Comparison of ENCODE assay signal across 23 cellular contexts in genomic region chr6:125707615-125708243, GRCh38. TPM values are rescaled to one million over a fixed set of nuclear protein-coding genes. Genes with fewer than 3 reads are reported as not detected.
A peak's percentile ranks its signal among the peaks of the same experiment; 100 is the strongest.
DNase-seq lines count a peak whose midpoint lies in the region; ATAC-seq, FAIRE-seq and TF ChIP-seq lines count a peak whose summit lies in the region.
"Had no signal": no experiment of that assay in that cellular context is flagged by ENCODE, and none has a peak within 500 bp of the region (broad histone marks: within the 10 kb centered on the region; RNA-seq: fewer than 3 reads in every experiment).

No MANE protein-coding gene starts in this region.

- peak overlapping the region; percentile 33 for H3K4me3 ChIP-seq in HUES48 (ENCODE audit: low read depth, low read length)
- peak overlapping the region in 1 of 4 experiments; percentile 4; a peak in 1 of 8 replicates for H3K4me3 ChIP-seq in H1 (ENCODE audit: extremely low read depth in 1 of 4, insufficient read depth in 2 of 4, low read depth in 3 of 4, low read length in 4 of 4)
- peak overlapping the region; percentile 26 for H3K4me3 ChIP-seq in iPS-18a (ENCODE audit: low read length)
- no peak overlapping the region for H3K4me3 ChIP-seq in H7 (ENCODE audit: insufficient read depth, low read depth, low read length)
- H3K4me3 ChIP-seq: A549, BLaER1, K562 had no signal

- peak overlapping the region; percentile 11 for H3K4ac ChIP-seq in H1 (replicated peaks; ENCODE audit: insufficient read length, low read depth, low read length)

- peak overlapping the region; percentile 82 for H3K27ac ChIP-seq in HUES48 (ENCODE audit: low read depth, low read length)
- H3K27ac ChIP-seq in H1 (ENCODE audit: low read depth, low read length) = no peak overlapping the region
- peak overlapping the region; percentile 65 for H3K27ac ChIP-seq in iPS-18a (ENCODE audit: low read length)
- H3K27ac ChIP-seq: 22Rv1, A549, BLaER1 had no signal

- DNase-seq in ELF-1 (ENCODE audit: low read depth, low spot score) (peak; percentile 16), H1 (ENCODE audit: low read depth in 1 of 2, low spot score in 2 of 2) (no peak), H7 (no peak), T-helper 2 cell (no peak)
- DNase-seq: CD4-positive, alpha-beta memory T cell; DMS153; DMS79 treated with DMSO at 0.1 percent for 48 hours; HFFc6; IMR-90 had no signal

- CTCF ChIA-PET in H1 (lab: Charles Lee; ENCODE audit: partially characterized antibody) = no interaction called here

- H3K79me1 ChIP-seq in H1 (ENCODE audit: low read depth, low read length) = no peaks in the 10 kb centered on the region

- no peak overlapping the region for H3K14ac ChIP-seq in H1 (ENCODE audit: insufficient read length)

- no peak for ATAC-seq in HG03280 (IDR thresholded peaks at IDR 0.05; ENCODE audit: unreplicated experiment)
- no peak for ATAC-seq in GM19351 (IDR thresholded peaks at IDR 0.05; ENCODE audit: unreplicated experiment)
- ATAC-seq: A549, HCT116, K562 had no signal

- H3K4me1 ChIP-seq in HUES48 (ENCODE audit: control insufficient read depth, insufficient read depth, low read length) (peaks cover 28% of the 10 kb centered on the region), H1 (replicated peaks in 1 of 4; ENCODE audit: control insufficient read depth in 3 of 4, insufficient read depth in 4 of 4, low read length in 3 of 4) (peaks cover 0 to 8% (median 2%) of the 10 kb centered on the region in 4 experiments; a peak in 2 of 7 replicates), iPS-18a (ENCODE audit: control insufficient read depth, low read depth, low read length) (peaks cover 15% of the 10 kb centered on the region)
- H3K4me1 ChIP-seq: A549, BLaER1 had no signal

- POLR2A ChIA-PET in H1 (lab: Charles Lee; ENCODE audit: partially characterized antibody) = interaction anchor here (0.6 kb wide), 1 partner anchor 14 kb away, joined by 3 read pairs; no protein-coding TSS in a partner anchor

- H4K5ac ChIP-seq in H1 (ENCODE audit: insufficient read length, low read depth, low read length) = peak overlapping the region; percentile 89

- H3K79me2 ChIP-seq in H1 (ENCODE audit: control insufficient read depth in 1 of 2, insufficient read depth in 2 of 2, low read length in 2 of 2) = peaks cover 0 to 16% of the 10 kb centered on the region in 2 experiments; a peak in 2 of 4 replicates

- no peak overlapping the region for H2BK12ac ChIP-seq in H1 (ENCODE audit: low read depth, low read length)

- H2BK15ac ChIP-seq in H1 (ENCODE audit: low read length) = no peak overlapping the region

- H3K36me3 ChIP-seq in HUES48 (ENCODE audit: control insufficient read depth, insufficient read depth, low read length) (peaks cover 5% of the 10 kb centered on the region), H1 (ENCODE audit: control insufficient read depth in 2 of 4, insufficient read depth in 4 of 4, low read length in 3 of 4) (peaks cover 0 to 9% (median 2%) of the 10 kb centered on the region in 4 experiments; a peak in 3 of 8 replicates), iPS-18a (ENCODE audit: control insufficient read depth, low read depth, low read length) (no peaks in the 10 kb centered on the region), H7 (replicated peaks; ENCODE audit: control insufficient read depth, insufficient read depth, low read length) (peaks cover 3% of the 10 kb centered on the region)
- H3K36me3 ChIP-seq: BLaER1 had no signal

- no peak for TF ChIP-seq RAD21 in H1 (IDR thresholded peaks at IDR 0.05 in 1 of 2, conservative IDR thresholded peaks at IDR 0.05 in 1 of 2; ENCODE audit: low read depth in 2 of 2, low read length in 2 of 2)

- peak overlapping the region; percentile 96 for H2BK120ac ChIP-seq in H1 (replicated peaks; ENCODE audit: low read depth, low read length)

- peak overlapping the region in 1 of 2 experiments; percentile 27; a peak in 2 of 4 replicates for H3K4me2 ChIP-seq in H1 (ENCODE audit: insufficient read depth in 1 of 2, low read depth in 2 of 2, low read length in 2 of 2)
- H3K4me2 ChIP-seq: A549, BLaER1 had no signal

- peak overlapping the region; percentile 41; the same call in 1 of the 2 replicates for H2BK5ac ChIP-seq in H1 (ENCODE audit: low read depth, low read length)

- H3K9me3 ChIP-seq in HUES48 (ENCODE audit: control insufficient read depth, insufficient read depth, low read length) (peaks cover 18% of the 10 kb centered on the region), H1 (ENCODE audit: insufficient read depth in 2 of 2, low read depth in 1 of 2, low read length in 1 of 2) (peaks cover 7 to 17% of the 10 kb centered on the region in 2 experiments), iPS-18a (ENCODE audit: control insufficient read depth, low read depth, low read length) (peaks cover 18% of the 10 kb centered on the region)
- H3K9me3 ChIP-seq: A549 had no signal

- no peaks in the 10 kb centered on the region for H4K20me1 ChIP-seq in H1 (replicated peaks in 1 of 2; ENCODE audit: control insufficient read depth in 1 of 2, insufficient read depth in 2 of 2, low read length in 2 of 2)
- H4K20me1 ChIP-seq: BLaER1 had no signal

- H3K27me3 ChIP-seq in HUES48 (ENCODE audit: control insufficient read depth, insufficient read depth, low read length) (no peaks in the 10 kb centered on the region), H1 (replicated peaks in 1 of 4; ENCODE audit: control insufficient read depth in 3 of 4, extremely low read depth in 1 of 4, insufficient read depth in 3 of 4, low read length in 3 of 4) (no peaks in the 10 kb centered on the region), iPS-18a (ENCODE audit: control insufficient read depth, insufficient read depth, low read length) (no peaks in the 10 kb centered on the region), H7 (ENCODE audit: control insufficient read depth, insufficient read depth, low read length) (no peaks in the 10 kb centered on the region)
- H3K27me3 ChIP-seq: BLaER1 had no signal

- TF ChIP-seq EP300 in H1 (IDR thresholded peaks at IDR 0.05; ENCODE audit: borderline replicate concordance in 1 of 2, low read depth in 2 of 2, low read length in 2 of 2) = no peak

- peak overlapping the region; percentile 1 for H3K56ac ChIP-seq in H1 (replicated peaks; ENCODE audit: insufficient read length, low read depth, low read length)

- H4K91ac ChIP-seq in H1 (replicated peaks; ENCODE audit: insufficient read length, low read length) = peak overlapping the region; percentile 32

- no peak for TF ChIP-seq POLR2A in H1 (IDR thresholded peaks at IDR 0.05; ENCODE audit: control extremely low read depth in 1 of 2, low read depth in 2 of 2, low read length in 2 of 2)

- H2BK20ac ChIP-seq in H1 (ENCODE audit: low read length) = no peak overlapping the region; the same call in 1 of the 2 replicates

- H3K23me2 ChIP-seq in H1 (ENCODE audit: low read depth, low read length) = no peaks in the 10 kb centered on the region

- TF ChIP-seq CTCF in H1 (IDR thresholded peaks at IDR 0.05; ENCODE audit: control extremely low read depth in 1 of 3, insufficient read depth in 1 of 3, low read depth in 1 of 3, low read length in 3 of 3) = no peak

- H3K23ac ChIP-seq in H1 (ENCODE audit: insufficient read length) = no peak overlapping the region

- H3K9ac ChIP-seq in HUES48 (ENCODE audit: low read depth, low read length) (peak overlapping the region; percentile 11; the same call in 1 of the 2 replicates), H1 (replicated peaks in 1 of 4; ENCODE audit: extremely low read depth in 1 of 4, low read depth in 3 of 4, low read length in 3 of 4) (no peak overlapping the region), iPS-18a (ENCODE audit: low read length) (peak overlapping the region; percentile 3)
- H3K9ac ChIP-seq: BLaER1 had no signal

- no peak overlapping the region for H4K8ac ChIP-seq in H1 (ENCODE audit: extremely low read depth, insufficient read depth, low read length)

- H2AK5ac ChIP-seq in H1 (ENCODE audit: low read depth, low read length) = no peak overlapping the region

- FAIRE-seq in H1 (lab: Jason Lieb, UNC) = no peak
- FAIRE-seq: A549, G401.6, GM12891, GM19239, HTR-8/SVneo, K562 had no signal

- no peak overlapping the region for H3K18ac ChIP-seq in H1 (ENCODE audit: extremely low read depth, low read length)

- 43% methylated on average over 4 of the region's 4 CpGs; no CpG with 5 or more reads in 1 of the 2 experiments for WGBS in H1 (ENCODE audit: extremely low coverage in 1 of 2, insufficient coverage in 1 of 2, insufficient read length in 1 of 2, insufficient replicate concordance in 2 of 2, low coverage in 1 of 2, low lambda C conversion rate in 2 of 2, missing lambda C conversion rate in 1 of 2), 2 experiments

- H2AFZ ChIP-seq in H1 (ENCODE audit: low read length) = no peak overlapping the region

TF ChIP-seq in H1, 55 proteins besides CTCF, POLR2A, EP300 and RAD21 (continues in another document):
- TF ChIP-seq HDAC2 (IDR thresholded peaks at IDR 0.05; ENCODE audit: borderline replicate concordance in 1 of 2, low read depth in 2 of 2, low read length in 2 of 2) (no peak), PHF8 (conservative IDR thresholded peaks at IDR 0.05; ENCODE audit: low read depth, low read length) (no peak), BCL11A (IDR thresholded peaks at IDR 0.05; ENCODE audit: low read depth in 2 of 2, low read length in 2 of 2) (no peak), FOSL1 (IDR thresholded peaks at IDR 0.05; ENCODE audit: insufficient read depth, low read depth, low read length) (no peak), CBX8 (IDR thresholded peaks at IDR 0.05; ENCODE audit: borderline replicate concordance, low read depth, low read length) (no peak), SP4 (IDR thresholded peaks at IDR 0.05; ENCODE audit: low read length) (no peak), JUND (IDR thresholded peaks at IDR 0.05; ENCODE audit: low read length) (no peak), SIX5 (IDR thresholded peaks at IDR 0.05; ENCODE audit: low read depth, low read length) (no peak), TAF7 (optimal IDR thresholded peaks at IDR 0.05; ENCODE audit: borderline replicate concordance, low read depth, low read length) (no peak)
- TF ChIP-seq, protein P1, sequence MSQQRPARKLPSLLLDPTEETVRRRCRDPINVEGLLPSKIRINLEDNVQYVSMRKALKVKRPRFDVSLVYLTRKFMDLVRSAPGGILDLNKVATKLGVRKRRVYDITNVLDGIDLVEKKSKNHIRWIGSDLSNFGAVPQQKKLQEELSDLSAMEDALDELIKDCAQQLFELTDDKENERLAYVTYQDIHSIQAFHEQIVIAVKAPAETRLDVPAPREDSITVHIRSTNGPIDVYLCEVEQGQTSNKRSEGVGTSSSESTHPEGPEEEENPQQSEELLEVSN (IDR thresholded peaks at IDR 0.05) = no peak

RNA-seq across cellular contexts. Expression of gene HEY2, which starts 41.7 kb away (rescaled TPM):
- total RNA-seq in H1 (2021; fragmentation: NEBNext Ultra II Directional; extraction: Animal tissue kit (Norgen Biotek cat#: 25700)) = 16.2 and 17.7 TPM in 2 replicates
- polyA plus RNA-seq in H1 (2011; rRNA removed) = 9.1 and 12.6 TPM in 2 replicates
- polyA plus RNA-seq in H1 (2011; cell fraction: cytosol; rRNA removed) = 7.7 TPM
- polyA plus RNA-seq in H1 (2011; cell fraction: nucleus; rRNA removed) = 8.0 TPM
- 6.4 to 8.2 TPM (median 7.2 TPM) in 4 replicates for polyA plus RNA-seq in H1 (2012, experiment 1 of 2)
- polyA plus RNA-seq in H1 (2012, experiment 2 of 2) = 6.0 TPM
- 10.8 TPM for polyA plus RNA-seq in H1 (2013, experiment 1 of 2)
- 11.3 TPM for polyA plus RNA-seq in H1 (2013, experiment 2 of 2)
- polyA minus RNA-seq in H1 (2011; rRNA and poly(A)+ RNA removed) = 4.2 TPM in 2 replicates
- polyA minus RNA-seq in H1 (2011; cell fraction: cytosol; rRNA and poly(A)+ RNA removed) = 7.3 TPM
- polyA minus RNA-seq in H1 (2011; cell fraction: nucleus; rRNA and poly(A)+ RNA removed) = 6.2 TPM
- 19.3 and 30.4 TPM in 2 replicates for total RNA-seq in H7 (2014; rRNA removed; shearing (Covaris generic))
- total RNA-seq: HFFc6, IMR-90 had no signal
- polyA plus RNA-seq: CD14-positive monocyte, IMR-90 had no signal

Comparison
In these comparisons a context has a peak if more than half of its experiments do, and no peak if none do; other contexts are left out.
1. H3K9ac ChIP-seq: peak in HUES48 (single experiment) and iPS-18a (single experiment); none in H1 (0 of 4).